Comparison of ENCODE assay signal across 29 cellular contexts in genomic region chr1:99672022-99672421, GRCh38. TPM values are rescaled to one million over a fixed set of nuclear protein-coding genes. Genes with fewer than 3 reads are reported as not detected.
DNase-seq lines count a peak whose midpoint lies in the region; ATAC-seq and TF ChIP-seq lines count a peak whose summit lies in the region.
"Had no signal": no experiment of that assay in that cellular context is flagged by ENCODE, and none has a peak within 500 bp of the region (broad histone marks: within the 10 kb centered on the region; RNA-seq: fewer than 3 reads in every experiment).

No MANE protein-coding gene starts in this region.

- H2AFZ ChIP-seq in neural cell (ENCODE audit: low read depth, low read length): no peak overlapping the region

- ATAC-seq in Right ventricle myocardium inferior (no peak), GM18868 (IDR thresholded peaks at IDR 0.05; ENCODE audit: unreplicated experiment) (no peak)
- ATAC-seq: esophagus mucosa, left lung had no signal

- TF ChIP-seq RAD21 in neural cell (conservative IDR thresholded peaks at IDR 0.05): no peak

- H3K27me3 ChIP-seq in right atrium auricular region (no peaks in the 10 kb centered on the region), neural cell (ENCODE audit: insufficient read depth, low read depth, low read length) (no peaks in the 10 kb centered on the region), subcutaneous abdominal adipose tissue (ENCODE audit: control insufficient read depth in 5 of 5, insufficient read depth in 4 of 5, low read length in 5 of 5) (no peaks in the 10 kb centered on the region), colonic mucosa (no peaks in the 10 kb centered on the region)
- H3K27me3 ChIP-seq: BLaER1 treated with 17β-estradiol and CSF1 and Interleukin-3, amounts not matched to agents 10 nM and 100 nM; breast epithelium; left lung; SJSA1; suprapubic skin had no signal

- peak overlapping the region; percentile 67 to 83 for H3K27ac ChIP-seq in right atrium auricular region
- H3K27ac ChIP-seq in neural cell (ENCODE audit: low read length): no peak overlapping the region
- H3K27ac ChIP-seq in subcutaneous abdominal adipose tissue (ENCODE audit: low read depth, low read length): peak overlapping the region; percentile 93
- no peak overlapping the region for H3K27ac ChIP-seq in colonic mucosa
- H3K27ac ChIP-seq: BLaER1 treated with 17β-estradiol and CSF1 and Interleukin-3, amounts not matched to agents 10 nM and 100 nM; left lung; SJSA1 had no signal

- H3K9me3 Mint-ChIP-seq in chondrocyte (ENCODE audit: low read depth): no peaks in the 10 kb centered on the region
- H3K9me3 Mint-ChIP-seq: activated CD4-positive, alpha-beta memory T cell treated with anti-CD3 and anti-CD28 coated beads, Interleukin-2, amount 10 ng/mL, durations not matched to agents 7 days and 5 days; activated naive CD4-positive, alpha-beta T cell treated with anti-CD3 and anti-CD28 coated beads, Interleukin-2, amount 10 ng/mL, durations not matched to agents 7 days and 5 days; immature natural killer cell; naive B cell had no signal

- H3K9ac ChIP-seq in neural cell (ENCODE audit: low read length): no peak overlapping the region
- H3K9ac ChIP-seq in subcutaneous abdominal adipose tissue (ENCODE audit: low read length in 5 of 5): peak overlapping the region in 3 of 5 donors; percentile 20 to 52 (median 28)
- no peak overlapping the region for H3K9ac ChIP-seq in colonic mucosa (ENCODE audit: low read depth in 2 of 2, low read length in 2 of 2)
- H3K9ac ChIP-seq: BLaER1 treated with 17β-estradiol and CSF1 and Interleukin-3, amounts not matched to agents 10 nM and 100 nM had no signal

- TF ChIP-seq CTCF in right atrium auricular region (IDR thresholded peaks at IDR 0.05): no peak
- no peak for TF ChIP-seq CTCF in chondrocyte (IDR thresholded peaks at IDR 0.05)
- TF ChIP-seq CTCF in neural cell (IDR thresholded peaks at IDR 0.05; ENCODE audit: poor library complexity, severe bottlenecking): no peak
- no peak for TF ChIP-seq CTCF in colonic mucosa (IDR thresholded peaks at IDR 0.05)

- no peaks in the 10 kb centered on the region for H3K79me2 ChIP-seq in neural cell (replicated peaks; ENCODE audit: insufficient read depth, low read length)

- peaks cover 0 to 76% of the 10 kb centered on the region in 2 donors for H3K4me1 ChIP-seq in right atrium auricular region
- H3K4me1 ChIP-seq in subcutaneous abdominal adipose tissue (ENCODE audit: control insufficient read depth in 5 of 5, insufficient read depth in 5 of 5, low read length in 5 of 5): peaks cover 7 to 79% (median 66%) of the 10 kb centered on the region in 5 donors
- no peaks in the 10 kb centered on the region for H3K4me1 ChIP-seq in colonic mucosa
- H3K4me1 ChIP-seq: BLaER1 treated with 17β-estradiol and CSF1 and Interleukin-3, amounts not matched to agents 10 nM and 100 nM; breast epithelium had no signal

- no peaks in the 10 kb centered on the region for H3F3A ChIP-seq in neural cell (ENCODE audit: insufficient read depth, low read length, poor library complexity, severe bottlenecking)

- peak overlapping the region; percentile 27 for H3K27ac Mint-ChIP-seq in chondrocyte (ENCODE audit: unreplicated experiment)
- H3K27ac Mint-ChIP-seq: activated CD4-positive, alpha-beta memory T cell treated with anti-CD3 and anti-CD28 coated beads, Interleukin-2, amount 10 ng/mL, durations not matched to agents 7 days and 5 days; activated naive CD4-positive, alpha-beta T cell treated with anti-CD3 and anti-CD28 coated beads, Interleukin-2, amount 10 ng/mL, durations not matched to agents 7 days and 5 days; immature natural killer cell; naive B cell had no signal

- intact Hi-C loops in Right ventricle myocardium inferior (cut with DNase I) (no loop called here), colonic mucosa (cut with DNase I) (no loop called here)

- DNase-seq in right atrium auricular region (ENCODE audit: low spot score) (no peak), Right ventricle myocardium inferior (ENCODE audit: missing footprints) (no peak), chondrocyte (ENCODE audit: low spot score) (no peak), NCI-H2029 treated with DMSO at 0.1 percent for 48 hours (lab: John Stamatoyannopoulos, UW) (no peak), colonic mucosa (no peak)
- DNase-seq: activated CD4-positive, alpha-beta memory T cell treated with anti-CD3 and anti-CD28 coated beads, Interleukin-2, amount 10 ng/mL, durations not matched to agents 7 days and 5 days; activated CD4-positive, alpha-beta T cell treated with anti-CD3 and anti-CD28 coated beads for 1 hour; activated CD8-positive, alpha-beta memory T cell treated with anti-CD3 and anti-CD28 coated beads, Interleukin-2, amount 50 U/mL, for 48 hours; activated naive CD4-positive, alpha-beta T cell treated with anti-CD3 and anti-CD28 coated beads, Interleukin-2, amount 10 ng/mL, durations not matched to agents 7 days and 5 days; amygdala; cortex of kidney; immature natural killer cell; left lung; naive B cell; NCI-H2171; NCI-H524; occipital lobe; retina; stimulated activated CD4-positive, alpha-beta T cell treated with anti-CD3 and anti-CD28 coated beads, Interleukin-12 subunit alpha, Interleukin-12 subunit beta, amount 100 ng/mL, for 4 hours; stimulated activated CD4-positive, alpha-beta T cell treated with anti-CD3 and anti-CD28 coated beads, Interleukin-4, amount 100 ng/mL, for 1 hour had no signal

- H3K4me3 ChIP-seq in right atrium auricular region (no peak overlapping the region), neural cell (ENCODE audit: low read length) (no peak overlapping the region), subcutaneous abdominal adipose tissue (ENCODE audit: low read depth in 1 of 5, low read length in 5 of 5) (no peak overlapping the region), colonic mucosa (no peak overlapping the region)
- H3K4me3 ChIP-seq: BLaER1 treated with 17β-estradiol and CSF1 and Interleukin-3, amounts not matched to agents 10 nM and 100 nM; breast epithelium; left lung; SJSA1; suprapubic skin had no signal

- TF ChIP-seq EP300 in neural cell (conservative IDR thresholded peaks at IDR 0.05; ENCODE audit: poor library complexity, severe bottlenecking): peak; percentile 39

- H3K36me3 Mint-ChIP-seq in chondrocyte (ENCODE audit: low read depth): peaks cover 12% of the 10 kb centered on the region
- H3K36me3 Mint-ChIP-seq: activated naive CD4-positive, alpha-beta T cell treated with anti-CD3 and anti-CD28 coated beads, Interleukin-2, amount 10 ng/mL, durations not matched to agents 7 days and 5 days; immature natural killer cell; naive B cell had no signal

- no peak overlapping the region for H3K4me3 Mint-ChIP-seq in chondrocyte (ENCODE audit: unreplicated experiment)
- H3K4me3 Mint-ChIP-seq: activated CD4-positive, alpha-beta memory T cell treated with anti-CD3 and anti-CD28 coated beads, Interleukin-2, amount 10 ng/mL, durations not matched to agents 7 days and 5 days; activated naive CD4-positive, alpha-beta T cell treated with anti-CD3 and anti-CD28 coated beads, Interleukin-2, amount 10 ng/mL, durations not matched to agents 7 days and 5 days; immature natural killer cell; naive B cell had no signal

- H3K9me3 ChIP-seq in right atrium auricular region (no peaks in the 10 kb centered on the region), neural cell (ENCODE audit: low read length) (no peaks in the 10 kb centered on the region), subcutaneous abdominal adipose tissue (ENCODE audit: control insufficient read depth in 5 of 5, low read length in 5 of 5) (no peaks in the 10 kb centered on the region), colonic mucosa (no peaks in the 10 kb centered on the region)
- H3K9me3 ChIP-seq: BLaER1 treated with 17β-estradiol and CSF1 and Interleukin-3, amounts not matched to agents 10 nM and 100 nM; breast epithelium; left lung; SJSA1; suprapubic skin had no signal

- H3K36me3 ChIP-seq in right atrium auricular region (peaks cover 41% of the 10 kb centered on the region), neural cell (ENCODE audit: insufficient read depth, low read length) (no peaks in the 10 kb centered on the region), subcutaneous abdominal adipose tissue (ENCODE audit: control insufficient read depth in 5 of 5, insufficient read depth in 5 of 5, low read length in 5 of 5) (peaks cover 47 to 82% (median 64%) of the 10 kb centered on the region in 5 donors), colonic mucosa (no peaks in the 10 kb centered on the region)
- H3K36me3 ChIP-seq: BLaER1 treated with 17β-estradiol and CSF1 and Interleukin-3, amounts not matched to agents 10 nM and 100 nM; breast epithelium; SJSA1 had no signal

- peaks cover 17% of the 10 kb centered on the region for H3K4me1 Mint-ChIP-seq in chondrocyte (ENCODE audit: low read depth)
- H3K4me1 Mint-ChIP-seq: activated CD4-positive, alpha-beta memory T cell treated with anti-CD3 and anti-CD28 coated beads, Interleukin-2, amount 10 ng/mL, durations not matched to agents 7 days and 5 days; activated naive CD4-positive, alpha-beta T cell treated with anti-CD3 and anti-CD28 coated beads, Interleukin-2, amount 10 ng/mL, durations not matched to agents 7 days and 5 days; immature natural killer cell; naive B cell had no signal

- no peaks in the 10 kb centered on the region for H3K9me2 ChIP-seq in neural cell (ENCODE audit: insufficient read depth, low read length)

- no peaks in the 10 kb centered on the region for H3K27me3 Mint-ChIP-seq in chondrocyte (ENCODE audit: low read depth)

- H3K4me2 ChIP-seq in neural cell (ENCODE audit: low read length): no peak overlapping the region
- H3K4me2 ChIP-seq: BLaER1 treated with 17β-estradiol and CSF1 and Interleukin-3, amounts not matched to agents 10 nM and 100 nM had no signal

- H4K20me1 ChIP-seq in neural cell (ENCODE audit: insufficient read depth): no peaks in the 10 kb centered on the region
- H4K20me1 ChIP-seq: BLaER1 treated with 17β-estradiol and CSF1 and Interleukin-3, amounts not matched to agents 10 nM and 100 nM had no signal

TF ChIP-seq in neural cell, 6 proteins besides CTCF, POLR2A, EP300 and RAD21 (continues in another document):
- TF ChIP-seq EZH2 (IDR thresholded peaks at IDR 0.05; ENCODE audit: borderline replicate concordance, insufficient read depth, low read length, poor library complexity, severe bottlenecking): no peak
- TF ChIP-seq MXI1 (conservative IDR thresholded peaks at IDR 0.05; ENCODE audit: poor library complexity, severe bottlenecking): no peak
- no peak for TF ChIP-seq POLR2AphosphoS5 (IDR thresholded peaks at IDR 0.05)

RNA-seq across cellular contexts. Expression of gene PALMD, which starts 26.1 kb away (rescaled TPM):
- total RNA-seq in right atrium auricular region (10 to 100 TPM; 55.0 to 78.7 TPM), Right ventricle myocardium inferior (122 TPM), chondrocyte (6.2 to 16.5 TPM (median 6.9 TPM) in 3 replicates), colonic mucosa (1 to 10 TPM; 1.4 to 2.2 TPM)
- polyA plus RNA-seq in neural cell: 19.4 and 20.6 TPM in 2 replicates
- polyA minus RNA-seq in neural cell: 20.8 and 21.9 TPM in 2 replicates
- total RNA-seq: activated CD4-positive, alpha-beta memory T cell treated with anti-CD3 and anti-CD28 coated beads, Interleukin-2, amount 10 ng/mL, durations not matched to agents 7 days and 5 days; T-helper 1 cell treated with Interleukin-12 subunit alpha and Interleukin-12 subunit beta and Interleukin-4 antibody, amounts not matched to agents 30 ng/mL and 1 ng/mL, for 36 hours had no signal
- polyA plus RNA-seq: immature natural killer cell had no signal

Comparison
In these comparisons a context has a peak if more than half of its experiments do, and no peak if none do; other contexts are left out.
1. H3K27ac ChIP-seq: peak in right atrium auricular region (2 of 2) and subcutaneous abdominal adipose tissue (single experiment); none in neural cell (single experiment) and colonic mucosa (single experiment).
2. H3K9ac ChIP-seq: peak in subcutaneous abdominal adipose tissue (3 of 5); none in neural cell (single experiment) and colonic mucosa (0 of 2).